Comparison of ENCODE assay signal across 8 cellular contexts in the genomic region with DNA sequence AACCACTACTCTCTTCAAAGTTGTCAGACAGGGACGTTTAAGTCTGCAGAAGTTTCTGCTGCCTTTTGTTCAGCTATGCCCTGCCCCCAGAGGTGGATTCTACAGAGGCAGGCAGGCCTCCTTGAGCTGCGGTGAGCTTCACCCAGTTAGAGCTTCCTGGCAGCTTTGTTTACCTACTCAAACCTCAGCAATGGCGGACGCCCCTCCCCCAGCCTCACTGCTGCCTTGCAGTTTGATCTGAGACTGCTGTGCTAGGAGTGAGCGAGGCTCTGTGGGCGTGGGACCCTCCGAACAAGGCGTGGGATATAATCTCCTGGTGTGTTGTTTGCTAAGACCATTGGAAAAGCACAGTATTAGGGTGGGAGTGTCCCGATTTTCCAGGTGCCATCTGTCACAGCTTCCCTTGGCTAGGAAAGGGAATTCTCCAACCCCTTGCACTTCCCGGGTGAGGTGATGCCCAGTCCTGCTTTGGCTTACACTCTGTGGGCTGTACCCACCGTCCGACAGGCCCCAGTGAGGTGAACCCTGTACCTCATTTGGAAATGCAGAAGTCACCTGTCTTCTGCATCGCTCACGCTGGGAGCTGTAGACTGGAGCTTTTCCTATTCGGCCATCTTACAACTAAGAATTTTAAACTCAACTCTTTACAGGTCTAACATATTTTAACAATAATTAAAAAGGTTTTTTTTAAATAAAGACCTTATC. TPM values are rescaled to one million over a fixed set of nuclear protein-coding genes. Genes with fewer than 3 reads are reported as not detected.
DNase-seq lines count a peak whose midpoint lies in the region; ATAC-seq, FAIRE-seq and TF ChIP-seq lines count a peak whose summit lies in the region.
"Not testable (repeated sequence)": the region's sequence is repeated elsewhere in the genome, so short reads cannot be mapped to it uniquely, and the experiment has no call there.

No MANE protein-coding gene starts in this region.

- not testable (repeated sequence) for TF ChIP-seq POLR2A in upper lobe of left lung (IDR thresholded peaks at IDR 0.05)

- DNase-seq in activated CD4-positive, alpha-beta T cell treated with anti-CD3 and anti-CD28 coated beads, Interleukin-2, amount 50 U/mL, for 48 hours: peak; percentile 71 to 76
- DNase-seq in activated T-helper 1 cell treated with Interleukin-2 at 50 U/mL for 16 hours (ENCODE audit: low read depth) (peak; percentile 68), kidney (peak; percentile 76), upper lobe of left lung (peak; percentile 15 to 77)
- not testable (repeated sequence) for DNase-seq in activated naive CD8-positive, alpha-beta T cell treated with anti-CD3 and anti-CD28 coated beads for 36 hours
- DNase-seq in stimulated activated CD4-positive, alpha-beta T cell treated with anti-CD3 and anti-CD28 coated beads, Interleukin-15, amount 100 ng/mL, for 24 hours: peak; percentile 56
- peak; percentile 18 for DNase-seq in stimulated activated CD8-positive, alpha-beta memory T cell treated with anti-CD3 and anti-CD28 coated beads, Interleukin-15, amount 100 ng/mL, for 24 hours (ENCODE audit: low read depth)

- not testable (repeated sequence) for H3K27me3 ChIP-seq in upper lobe of left lung

- intact Hi-C loops in kidney (cut with DNase I): not testable (repeated sequence)

- not testable (repeated sequence) for H3K27ac ChIP-seq in kidney (ENCODE audit: low read depth in 2 of 2, low read length in 2 of 2)
- H3K27ac ChIP-seq in upper lobe of left lung: peak overlapping the region in 1 of 4 donors; percentile 42

- H3K36me3 ChIP-seq in kidney (ENCODE audit: control insufficient read depth in 1 of 2, insufficient read depth in 2 of 2, low read length in 2 of 2); upper lobe of left lung: not testable (repeated sequence)

- TF ChIP-seq CTCF in kidney (IDR thresholded peaks at IDR 0.05; ENCODE audit: borderline replicate concordance, extremely low read depth, insufficient read depth); upper lobe of left lung (IDR thresholded peaks at IDR 0.05): not testable (repeated sequence)

- H3K4me1 ChIP-seq in kidney (ENCODE audit: control insufficient read depth in 1 of 2, insufficient read depth in 1 of 2, low read depth in 1 of 2, low read length in 2 of 2); upper lobe of left lung: not testable (repeated sequence)

- not testable (repeated sequence) for H3K4me3 ChIP-seq in kidney (ENCODE audit: low read length in 2 of 2); upper lobe of left lung

- FAIRE-seq in kidney (lab: Jason Lieb, UNC): not testable (repeated sequence)

- H3K9ac ChIP-seq in kidney (ENCODE audit: low read length in 2 of 2): not testable (repeated sequence)

- H3K36me3 Mint-ChIP-seq in T-helper 1 cell treated with Interleukin-12 subunit alpha and Interleukin-12 subunit beta and Interleukin-4 antibody, amounts not matched to agents 30 μg/mL and 1 μg/mL, for 36 hours (ENCODE audit: low read depth): peaks cover 79% of the 10 kb centered on the region
- H3K36me3 Mint-ChIP-seq in activated naive CD8-positive, alpha-beta T cell treated with anti-CD3 and anti-CD28 coated beads for 36 hours: peaks cover 85% of the 10 kb centered on the region

- H3K9me3 ChIP-seq in kidney (ENCODE audit: control insufficient read depth in 1 of 2, low read length in 2 of 2): not testable (repeated sequence)
- peaks cover 0 to 12% (median 9%) of the 10 kb centered on the region in 4 donors for H3K9me3 ChIP-seq in upper lobe of left lung

- WGBS in upper lobe of left lung, 2 donors: 88 to 92% methylated on average over 15 of the region's 15 CpGs

- not testable (repeated sequence) for H3K27me3 Mint-ChIP-seq in T-helper 1 cell treated with Interleukin-12 subunit alpha and Interleukin-12 subunit beta and Interleukin-4 antibody, amounts not matched to agents 30 μg/mL and 1 μg/mL, for 36 hours (ENCODE audit: low read depth); activated naive CD8-positive, alpha-beta T cell treated with anti-CD3 and anti-CD28 coated beads for 36 hours

- H3K4me3 Mint-ChIP-seq in T-helper 1 cell treated with Interleukin-12 subunit alpha and Interleukin-12 subunit beta and Interleukin-4 antibody, amounts not matched to agents 30 μg/mL and 1 μg/mL, for 36 hours: peak overlapping the region; percentile 60
- H3K4me3 Mint-ChIP-seq in activated naive CD8-positive, alpha-beta T cell treated with anti-CD3 and anti-CD28 coated beads for 36 hours: not testable (repeated sequence)

- peaks cover 68% of the 10 kb centered on the region for H3K9me3 Mint-ChIP-seq in T-helper 1 cell treated with Interleukin-12 subunit alpha and Interleukin-12 subunit beta and Interleukin-4 antibody, amounts not matched to agents 30 μg/mL and 1 μg/mL, for 36 hours
- H3K9me3 Mint-ChIP-seq in activated naive CD8-positive, alpha-beta T cell treated with anti-CD3 and anti-CD28 coated beads for 36 hours: peaks cover 61% of the 10 kb centered on the region

- not testable (repeated sequence) for ATAC-seq in upper lobe of left lung (ENCODE audit: low FRiP score in 2 of 2)

- not testable (repeated sequence) for TF ChIP-seq EP300 in upper lobe of left lung (IDR thresholded peaks at IDR 0.05)

- H3K4me1 Mint-ChIP-seq in T-helper 1 cell treated with Interleukin-12 subunit alpha and Interleukin-12 subunit beta and Interleukin-4 antibody, amounts not matched to agents 30 μg/mL and 1 μg/mL, for 36 hours (ENCODE audit: low read depth): peaks cover 51% of the 10 kb centered on the region
- peaks cover 50% of the 10 kb centered on the region for H3K4me1 Mint-ChIP-seq in activated naive CD8-positive, alpha-beta T cell treated with anti-CD3 and anti-CD28 coated beads for 36 hours

- peak overlapping the region; percentile 81 for H3K27ac Mint-ChIP-seq in T-helper 1 cell treated with Interleukin-12 subunit alpha and Interleukin-12 subunit beta and Interleukin-4 antibody, amounts not matched to agents 30 μg/mL and 1 μg/mL, for 36 hours
- peak overlapping the region; percentile 79 for H3K27ac Mint-ChIP-seq in activated naive CD8-positive, alpha-beta T cell treated with anti-CD3 and anti-CD28 coated beads for 36 hours

RNA-seq across cellular contexts. Expression of gene PCNX1, which starts 34.5 kb away (rescaled TPM):
- total RNA-seq in activated naive CD8-positive, alpha-beta T cell treated with anti-CD3 and anti-CD28 coated beads for 36 hours: 10 to 100 TPM; 31.0 to 37.4 TPM
- total RNA-seq in kidney (55.2 TPM), upper lobe of left lung (10 to 100 TPM; 38.4 to 98.5 (median 65.4) TPM)
- 16.2 TPM for polyA plus RNA-seq in kidney (ENCODE audit: insufficient read depth, low read depth, low replicate concordance)
